In the genomic region with DNA sequence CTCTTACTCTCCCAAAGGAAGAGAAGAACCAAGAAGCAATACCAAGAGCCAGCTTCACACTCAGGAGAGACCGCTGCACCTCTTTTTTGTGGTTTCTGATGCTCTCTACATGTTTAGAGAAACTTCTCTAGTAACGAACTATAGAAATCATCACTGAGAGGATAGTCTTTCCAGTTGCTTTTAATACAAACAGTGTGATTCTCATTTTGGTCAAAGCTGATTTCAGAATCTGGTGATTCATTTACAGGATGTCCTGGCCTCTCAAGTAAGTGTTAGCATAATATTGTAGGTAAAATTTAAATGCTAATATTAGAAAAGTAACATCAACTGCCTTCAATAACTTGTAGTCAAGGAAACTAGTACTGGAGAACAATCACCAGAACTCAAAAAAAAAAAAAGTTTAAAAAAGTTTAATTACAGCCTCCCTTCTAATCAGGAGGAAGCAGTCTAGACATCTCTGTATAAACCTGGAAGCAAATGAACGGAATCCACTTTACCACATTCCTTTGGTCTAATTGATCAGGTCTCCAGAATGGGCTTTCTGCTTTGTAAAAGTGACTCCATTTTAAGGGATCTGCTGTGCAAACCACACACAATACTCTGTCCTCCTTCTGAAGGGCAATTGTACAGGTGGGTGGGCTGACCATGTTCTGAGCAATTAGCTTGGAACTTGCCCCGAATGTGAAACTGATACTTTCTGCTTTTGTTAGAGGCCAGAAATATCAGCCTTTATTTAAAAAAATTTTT, we compare ENCODE assay signal across 13 cellular contexts. TPM values are rescaled to one million over a fixed set of nuclear protein-coding genes. Genes with fewer than 3 reads are reported as not detected.
DNase-seq lines count a peak whose midpoint lies in the region; ATAC-seq and TF ChIP-seq lines count a peak whose summit lies in the region.
"Had no signal": no experiment of that assay in that cellular context is flagged by ENCODE, and none has a peak within 500 bp of the region (broad histone marks: within the 10 kb centered on the region; RNA-seq: fewer than 3 reads in every experiment).

No MANE protein-coding gene starts in this region.

- TF ChIP-seq CTCF in astrocyte of the spinal cord (IDR thresholded peaks at IDR 0.05; ENCODE audit: low read depth, low read length): no peak
- TF ChIP-seq CTCF in stomach (IDR thresholded peaks at IDR 0.05): no peak

- TF ChIP-seq POLR2A in stomach (IDR thresholded peaks at IDR 0.05): no peak

- peak overlapping the region; percentile 85 for H3K4me3 ChIP-seq in astrocyte of the spinal cord (ENCODE audit: low read depth, low read length)
- peak overlapping the region in 3 of 4 donors; percentile 62 to 87 (median 77) for H3K4me3 ChIP-seq in stomach

- H3K36me3 ChIP-seq in stomach: peaks cover 0 to 14% (median 8%) of the 10 kb centered on the region in 4 donors

- in situ Hi-C loops in astrocyte of the spinal cord (cut with HindIII; ENCODE audit: low sequenced_read_pairs): no loop called here

- TF ChIP-seq EP300 in stomach (IDR thresholded peaks at IDR 0.05): no peak

- ATAC-seq in GM21381 (IDR thresholded peaks at IDR 0.05; ENCODE audit: unreplicated experiment): no peak
- ATAC-seq: stimulated activated naive B cell treated with anti-CD40 and anti-IgM and Interleukin-4, amounts not matched to agents 10 μg/mL and 1 μg/mL and 100 μg/mL, for 72 hours had no signal

- peaks cover 29 to 82% (median 55%) of the 10 kb centered on the region in 4 donors for H3K4me1 ChIP-seq in stomach

- H3K27ac ChIP-seq in stomach: peak overlapping the region; percentile 37 to 89 (median 86)

- DNase-seq in HT1080 (ENCODE audit: low read depth) (peak; percentile 82), astrocyte of the spinal cord (ENCODE audit: low read depth, low spot score) (peak; percentile 62), islet precursor cell (peak; percentile 85), stomach (no peak), OCI-M2 (lab: John Stamatoyannopoulos, UW; ENCODE audit: unreplicated experiment) (no peak), DMS 273 treated with DMSO at 0.1 percent for 48 hours (lab: John Stamatoyannopoulos, UW) (no peak), NCI-H2107 (lab: John Stamatoyannopoulos, UW) (no peak)
- DNase-seq: activated CD4-positive, alpha-beta T cell treated with anti-CD3 and anti-CD28 coated beads for 1 hour; EL; NCI-H1436; OCI-M1; stimulated activated naive B cell treated with anti-CD40 and anti-IgM and Interleukin-4, amounts not matched to agents 10 μg/mL and 1 μg/mL and 100 μg/mL, for 72 hours had no signal

- intact Hi-C loops in stomach (cut with DNase I; ENCODE audit: low total_unique reads): no loop called here

- no peaks in the 10 kb centered on the region for H3K9me3 ChIP-seq in stomach

- 63 to 77% (median 71%) methylated on average over 4 of the region's 4 CpGs for WGBS in stomach, 5 donors

- H3K27me3 ChIP-seq in stomach: peaks cover 0 to 39% (median 11%) of the 10 kb centered on the region in 3 donors

RNA-seq across cellular contexts. Expression of a gene that starts 3.0 kb away (rescaled TPM):
- 53.6 and 62.7 TPM in 2 replicates for total RNA-seq in HT1080 (2014; rRNA removed; shearing (Covaris generic))
- 73.0 and 92.6 TPM in 2 replicates for polyA plus RNA-seq in HT1080 (2015; cell fraction: cytosol; rRNA removed)
- polyA plus RNA-seq in HT1080 (2015; cell fraction: nucleus; rRNA removed): 710 and 759 TPM in 2 replicates
- 100 to 1,000 TPM in 4 of 5 donors, 10 to 100 TPM in 1; 85.7 to 399 (median 165) TPM for total RNA-seq in stomach
- 10 to 100 TPM; 50.0 to 76.5 (median 68.7) TPM for polyA plus RNA-seq in stomach

Comparison
In these comparisons a context has a peak if more than half of its experiments do, and no peak if none do; other contexts are left out.
1. DNase-seq: peak in HT1080 (single experiment), astrocyte of the spinal cord (single experiment) and islet precursor cell (single experiment); none in stomach (single experiment), OCI-M2 (single experiment), DMS 273 treated with DMSO at 0.1 percent for 48 hours (single experiment) and NCI-H2107 (single experiment).